1 cellular context compared by ENCODE assay signal in the genomic region with DNA sequence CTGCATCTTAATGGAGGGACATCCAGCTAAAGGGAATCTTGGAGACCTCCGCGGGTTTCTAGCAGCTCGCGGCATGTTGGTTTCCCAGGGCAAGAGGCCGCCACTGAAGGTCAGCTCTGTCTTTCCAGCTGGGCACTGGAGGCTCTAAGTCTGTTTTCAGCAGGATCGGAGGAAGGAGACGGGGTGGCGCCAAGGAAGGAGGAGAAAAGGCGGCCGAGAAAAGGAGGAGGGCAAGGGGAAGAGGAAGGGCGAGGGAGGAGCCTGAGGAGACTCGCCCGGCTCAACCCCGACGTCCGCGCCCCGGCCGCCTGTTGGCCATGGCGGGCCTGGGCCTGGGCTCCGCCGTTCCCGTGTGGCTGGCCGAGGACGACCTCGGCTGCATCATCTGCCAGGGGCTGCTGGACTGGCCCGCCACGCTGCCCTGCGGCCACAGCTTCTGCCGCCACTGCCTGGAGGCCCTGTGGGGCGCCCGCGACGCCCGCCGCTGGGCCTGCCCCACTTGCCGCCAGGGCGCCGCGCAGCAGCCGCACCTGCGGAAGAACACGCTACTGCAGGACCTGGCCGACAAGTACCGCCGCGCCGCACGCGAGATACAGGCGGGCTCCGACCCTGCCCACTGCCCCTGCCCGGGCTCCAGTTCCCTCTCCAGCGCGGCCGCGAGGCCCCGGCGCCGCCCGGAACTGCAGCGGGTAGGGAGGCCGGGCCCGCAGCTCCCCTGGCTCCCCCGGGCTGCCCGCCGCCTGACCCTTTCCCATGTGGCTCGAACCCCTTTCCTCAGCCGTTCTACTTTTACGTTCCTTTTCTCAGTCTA.
TF ChIP-seq lines count a peak whose summit lies in the region.

A gene with protein sequence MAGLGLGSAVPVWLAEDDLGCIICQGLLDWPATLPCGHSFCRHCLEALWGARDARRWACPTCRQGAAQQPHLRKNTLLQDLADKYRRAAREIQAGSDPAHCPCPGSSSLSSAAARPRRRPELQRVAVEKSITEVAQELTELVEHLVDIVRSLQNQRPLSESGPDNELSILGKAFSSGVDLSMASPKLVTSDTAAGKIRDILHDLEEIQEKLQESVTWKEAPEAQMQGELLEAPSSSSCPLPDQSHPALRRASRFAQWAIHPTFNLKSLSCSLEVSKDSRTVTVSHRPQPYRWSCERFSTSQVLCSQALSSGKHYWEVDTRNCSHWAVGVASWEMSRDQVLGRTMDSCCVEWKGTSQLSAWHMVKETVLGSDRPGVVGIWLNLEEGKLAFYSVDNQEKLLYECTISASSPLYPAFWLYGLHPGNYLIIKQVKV (plus strand): TSS at position 283 of the 811 bp plus-strand sequence. CDS start 35 bp downstream, at position 318.

TF ChIP-seq in SK-N-SH, 30 proteins besides CTCF, POLR2A, EP300 and RAD21 (continued from another document):
- TF ChIP-seq CHD2 (IDR thresholded peaks at IDR 0.05; ENCODE audit: low read length, partially characterized antibody) (no peak), MEF2A (IDR thresholded peaks at IDR 0.05; ENCODE audit: borderline replicate concordance, low read depth) (no peak), FOXM1 (IDR thresholded peaks at IDR 0.05; ENCODE audit: low read depth) (no peak)
